Comparison of ENCODE assay signal across 9 cellular contexts in genomic region chr20:31704225-31705119, GRCh38. TPM values are rescaled to one million over a fixed set of nuclear protein-coding genes. Genes with fewer than 3 reads are reported as not detected.
DNase-seq lines count a peak whose midpoint lies in the region; ATAC-seq and TF ChIP-seq lines count a peak whose summit lies in the region.
"Had no signal": no experiment of that assay in that cellular context is flagged by ENCODE, and none has a peak within 500 bp of the region (broad histone marks: within the 10 kb centered on the region; RNA-seq: fewer than 3 reads in every experiment).

No MANE protein-coding gene starts in this region.

- H3K9me3 ChIP-seq in thyroid gland, result no peaks in the 10 kb centered on the region

- intact Hi-C loops in thyroid gland (cut with DNase I), result no loop called here

- H3K27ac ChIP-seq in brain microvascular endothelial cell, result peak overlapping the region; percentile 20
- H3K27ac ChIP-seq in layer of hippocampus (ENCODE audit: low read depth, low read length), result peak overlapping the region; percentile 36
- H3K27ac ChIP-seq in thyroid gland, result peak overlapping the region; percentile 81 to 99 (median 98)
- H3K27ac ChIP-seq: SK-N-MC had no signal

- H3K9me3 Mint-ChIP-seq in activated CD8-positive, alpha-beta T cell treated with anti-CD3 and anti-CD28 coated beads, Interleukin-2, amount 10 ng/mL, durations not matched to agents 7 days and 5 days (ENCODE audit: insufficient read depth), result no peaks in the 10 kb centered on the region

- CTCF ChIA-PET in activated CD8-positive, alpha-beta T cell treated with anti-CD3 and anti-CD28 coated beads, Interleukin-2, amount 10 ng/mL, durations not matched to agents 7 days and 5 days (lab: Charles Lee), result interaction anchor here (1.1 to 3.7 kb wide), 4 partner anchors 11 to 70 kb away, joined by 4 to 27 read pairs (median 4); partner anchors contain the start of gene BCL2L1

- H3K27me3 ChIP-seq in brain microvascular endothelial cell (replicated peaks), result no peaks in the 10 kb centered on the region
- no peaks in the 10 kb centered on the region for H3K27me3 ChIP-seq in layer of hippocampus (ENCODE audit: control insufficient read depth, insufficient read depth, low read length)
- no peaks in the 10 kb centered on the region for H3K27me3 ChIP-seq in thyroid gland

- H3K4me3 ChIP-seq in brain microvascular endothelial cell (ENCODE audit: low read depth, low read length) (no peak overlapping the region), thyroid gland (replicated peaks in 1 of 3) (no peak overlapping the region)
- H3K4me3 ChIP-seq: SK-N-MC had no signal

- peak; percentile 82 for DNase-seq in HuH-7 (ENCODE audit: low spot score)
- DNase-seq in brain microvascular endothelial cell, result peak; percentile 52
- DNase-seq in thyroid gland, result peak; percentile 85 to 88
- no peak for DNase-seq in NCI-H2029 treated with DMSO at 0.1 percent for 48 hours (lab: John Stamatoyannopoulos, UW)
- DNase-seq in stimulated activated CD4-positive, alpha-beta T cell treated with anti-CD3 and anti-CD28 coated beads, Interleukin-2, amount 100 ng/mL, for 24 hours, result no peak
- no peak for DNase-seq in activated CD8-positive, alpha-beta T cell treated with anti-CD3 and anti-CD28 coated beads, Interleukin-2, amount 10 ng/mL, durations not matched to agents 7 days and 5 days

- no peak overlapping the region for H3K27ac Mint-ChIP-seq in activated CD8-positive, alpha-beta T cell treated with anti-CD3 and anti-CD28 coated beads, Interleukin-2, amount 10 ng/mL, durations not matched to agents 7 days and 5 days

- H3K4me3 Mint-ChIP-seq in activated CD8-positive, alpha-beta T cell treated with anti-CD3 and anti-CD28 coated beads, Interleukin-2, amount 10 ng/mL, durations not matched to agents 7 days and 5 days, result no peak overlapping the region

- peak in 1 of 2 donors; percentile 52 for TF ChIP-seq POLR2A in thyroid gland (IDR thresholded peaks at IDR 0.05)

- TF ChIP-seq CTCF in brain microvascular endothelial cell (IDR thresholded peaks at IDR 0.05; ENCODE audit: low read depth, low read length, missing control alignments) (no peak), thyroid gland (IDR thresholded peaks at IDR 0.05) (no peak)

- H3K36me3 ChIP-seq in brain microvascular endothelial cell (replicated peaks), result peaks cover 39% of the 10 kb centered on the region
- H3K36me3 ChIP-seq in thyroid gland, result peaks cover 9 to 12% of the 10 kb centered on the region in 2 donors

- in situ Hi-C loops in brain microvascular endothelial cell (cut with HindIII; ENCODE audit: low pct_ligation_motif_present, low sequenced_read_pairs), result no loop called here

- H3K27me3 Mint-ChIP-seq in activated CD8-positive, alpha-beta T cell treated with anti-CD3 and anti-CD28 coated beads, Interleukin-2, amount 10 ng/mL, durations not matched to agents 7 days and 5 days (ENCODE audit: low read depth), result no peaks in the 10 kb centered on the region

- peaks cover 72 to 86% of the 10 kb centered on the region in 2 donors for H3K4me1 ChIP-seq in thyroid gland

- POLR2A ChIA-PET in activated CD8-positive, alpha-beta T cell treated with anti-CD3 and anti-CD28 coated beads, Interleukin-2, amount 10 ng/mL, durations not matched to agents 7 days and 5 days (lab: Charles Lee), result interaction anchor here (2.0 kb wide), 1 partner anchor 20 kb away, joined by 6 read pairs; no protein-coding TSS in a partner anchor

- no peak for ATAC-seq in GM18909 (IDR thresholded peaks at IDR 0.05; ENCODE audit: poor library complexity, unreplicated experiment)
- ATAC-seq in activated CD8-positive, alpha-beta T cell treated with anti-CD3 and anti-CD28 coated beads, Interleukin-2, amount 10 ng/mL, durations not matched to agents 7 days and 5 days, result no peak

- 66 to 67% methylated on average over 11 of the region's 11 CpGs for WGBS in thyroid gland, 2 donors

- peaks cover 61% of the 10 kb centered on the region for H3K4me1 Mint-ChIP-seq in activated CD8-positive, alpha-beta T cell treated with anti-CD3 and anti-CD28 coated beads, Interleukin-2, amount 10 ng/mL, durations not matched to agents 7 days and 5 days (ENCODE audit: low read depth)

- peaks cover 62% of the 10 kb centered on the region for H3K36me3 Mint-ChIP-seq in activated CD8-positive, alpha-beta T cell treated with anti-CD3 and anti-CD28 coated beads, Interleukin-2, amount 10 ng/mL, durations not matched to agents 7 days and 5 days (ENCODE audit: low read depth)

RNA-seq across cellular contexts. Expression of gene BCL2L1, which starts 18.2 kb away (rescaled TPM):
- total RNA-seq in thyroid gland, result 100 to 1,000 TPM; 110 to 154 (median 125) TPM
- 10 to 100 TPM; 71.4 to 73.0 TPM for total RNA-seq in activated CD8-positive, alpha-beta T cell treated with anti-CD3 and anti-CD28 coated beads, Interleukin-2, amount 10 ng/mL, durations not matched to agents 7 days and 5 days

RNA-seq across cellular contexts. Expression of gene TPX2, which starts 34.6 kb away (rescaled TPM):
- total RNA-seq in thyroid gland, result 1 to 10 TPM in 2 of 4 donors, under 1 TPM in 2; 0.39 to 2.0 (median 0.82) TPM
- 100 to 1,000 TPM; 172 to 174 TPM for total RNA-seq in activated CD8-positive, alpha-beta T cell treated with anti-CD3 and anti-CD28 coated beads, Interleukin-2, amount 10 ng/mL, durations not matched to agents 7 days and 5 days

Comparison
In these comparisons a context has a peak if more than half of its experiments do, and no peak if none do; other contexts are left out.
1. DNase-seq: peak in HuH-7 (single experiment), brain microvascular endothelial cell (single experiment) and thyroid gland (2 of 2); none in NCI-H2029 treated with DMSO at 0.1 percent for 48 hours (single experiment), stimulated activated CD4-positive, alpha-beta T cell treated with anti-CD3 and anti-CD28 coated beads, Interleukin-2, amount 100 ng/mL, for 24 hours (0 of 2) and activated CD8-positive, alpha-beta T cell treated with anti-CD3 and anti-CD28 coated beads, Interleukin-2, amount 10 ng/mL, durations not matched to agents 7 days and 5 days (single experiment).
2. H3K27ac ChIP-seq: peak in every context shown above with its lines; median percentile 98 in thyroid gland; 36 in layer of hippocampus; 20 in brain microvascular endothelial cell.
3. RNA of gene TPX2, which starts 34.6 kb away (total RNA-seq): 172 to 174 TPM in activated CD8-positive, alpha-beta T cell treated with anti-CD3 and anti-CD28 coated beads, Interleukin-2, amount 10 ng/mL, durations not matched to agents 7 days and 5 days; 0.39 to 2.0 TPM in thyroid gland; every median in the first group is over 10 times any median in the second.